8 cellular contexts compared by ENCODE assay signal in genomic region chr17:65750678-65751077, GRCh38.
DNase-seq lines count a peak whose midpoint lies in the region; ATAC-seq and TF ChIP-seq lines count a peak whose summit lies in the region.

No MANE protein-coding gene starts in this region.

- no peak overlapping the region for H3K9ac ChIP-seq in neural progenitor cell

- no peak overlapping the region for H3K27ac Mint-ChIP-seq in activated naive CD8-positive, alpha-beta T cell treated with anti-CD3 and anti-CD28 coated beads, Interleukin-2, amount 10 ng/mL, durations not matched to agents 7 days and 5 days
- no peak overlapping the region for H3K27ac Mint-ChIP-seq in neural progenitor cell

- no peak overlapping the region for H2AFZ ChIP-seq in ACC112 (ENCODE audit: low read length, unreplicated experiment)
- no peak overlapping the region for H2AFZ ChIP-seq in neural progenitor cell (replicated peaks)

- peak overlapping the region; percentile 39 for H3K4me3 Mint-ChIP-seq in activated naive CD8-positive, alpha-beta T cell treated with anti-CD3 and anti-CD28 coated beads, Interleukin-2, amount 10 ng/mL, durations not matched to agents 7 days and 5 days
- H3K4me3 Mint-ChIP-seq in neural progenitor cell: no peak overlapping the region

- H3K36me3 ChIP-seq in ACC112 (ENCODE audit: insufficient read depth, low read length): no peaks in the 10 kb centered on the region
- H3K36me3 ChIP-seq in HEK293 (ENCODE audit: control insufficient read depth in 2 of 2, insufficient read depth in 1 of 2, low read length in 2 of 2): no peaks in the 10 kb centered on the region
- no peaks in the 10 kb centered on the region for H3K36me3 ChIP-seq in neural progenitor cell

- peaks cover 3% of the 10 kb centered on the region for H3K27me3 Mint-ChIP-seq in activated naive CD8-positive, alpha-beta T cell treated with anti-CD3 and anti-CD28 coated beads, Interleukin-2, amount 10 ng/mL, durations not matched to agents 7 days and 5 days
- peaks cover 2% of the 10 kb centered on the region for H3K27me3 Mint-ChIP-seq in neural progenitor cell (ENCODE audit: insufficient read depth, low read depth)

- no peak overlapping the region for H3K4me2 ChIP-seq in neural progenitor cell

- DNase-seq in RPMI8226 (peak; percentile 92), iris pigment epithelial cell (ENCODE audit: low read depth) (peak; percentile 95), neural progenitor cell (ENCODE audit: low spot score) (no peak)
- no peak for DNase-seq in activated naive CD8-positive, alpha-beta T cell treated with anti-CD3 and anti-CD28 coated beads, Interleukin-2, amount 10 ng/mL, durations not matched to agents 7 days and 5 days
- DNase-seq in stimulated activated CD8-positive, alpha-beta memory T cell treated with anti-CD3 and anti-CD28 coated beads, Interleukin-4, amount 100 ng/mL, for 48 hours: peak; percentile 41

- H3K27ac ChIP-seq in ACC112 (ENCODE audit: low read depth, low read length) (peak overlapping the region; percentile 40), HEK293 (ENCODE audit: extremely low read depth, low read depth, low read length) (no peak overlapping the region), neural progenitor cell (no peak overlapping the region)

- H4K20me1 ChIP-seq in neural progenitor cell (ENCODE audit: low read depth): no peaks in the 10 kb centered on the region

- CTCF ChIA-PET in HEK293 (lab: Yijun Ruan, JAX): interaction anchor here (0.8 kb wide), 1 partner anchor 458 kb away, joined by 3 read pairs; no protein-coding TSS in a partner anchor

- no peaks in the 10 kb centered on the region for H3K79me2 ChIP-seq in ACC112 (ENCODE audit: control insufficient read depth, insufficient read depth, low read length, unreplicated experiment)
- H3K79me2 ChIP-seq in neural progenitor cell (ENCODE audit: low read depth): no peaks in the 10 kb centered on the region

- H3K4me1 Mint-ChIP-seq in activated naive CD8-positive, alpha-beta T cell treated with anti-CD3 and anti-CD28 coated beads, Interleukin-2, amount 10 ng/mL, durations not matched to agents 7 days and 5 days: peaks cover 8% of the 10 kb centered on the region
- peaks cover 9% of the 10 kb centered on the region for H3K4me1 Mint-ChIP-seq in neural progenitor cell

- H3K27me3 ChIP-seq in ACC112 (ENCODE audit: insufficient read depth, low read length) (no peaks in the 10 kb centered on the region), neural progenitor cell (no peaks in the 10 kb centered on the region)

- no peaks in the 10 kb centered on the region for H3K9me3 ChIP-seq in HEK293 (ENCODE audit: control insufficient read depth, insufficient read depth, low read depth, low read length)
- H3K9me3 ChIP-seq in neural progenitor cell (ENCODE audit: low read depth): no peaks in the 10 kb centered on the region

- H3K4me3 ChIP-seq in ACC112 (ENCODE audit: low read depth, low read length) (no peak overlapping the region), HEK293 (ENCODE audit: low read depth, low read length) (no peak overlapping the region), neural progenitor cell (no peak overlapping the region)

- no peaks in the 10 kb centered on the region for H3F3A ChIP-seq in neural progenitor cell (ENCODE audit: low read depth)

- no peak for ATAC-seq in activated naive CD8-positive, alpha-beta T cell treated with anti-CD3 and anti-CD28 coated beads, Interleukin-2, amount 10 ng/mL, durations not matched to agents 7 days and 5 days (ENCODE audit: low read depth)
- no peak for ATAC-seq in HG03045 (IDR thresholded peaks at IDR 0.05; ENCODE audit: unreplicated experiment)

- POLR2A ChIA-PET in HEK293 (lab: Yijun Ruan, JAX): interaction anchor here (0.7 kb wide), 1 partner anchor 400 kb away, joined by 3 read pairs; no protein-coding TSS in a partner anchor
- POLR2A ChIA-PET in activated naive CD8-positive, alpha-beta T cell treated with anti-CD3 and anti-CD28 coated beads, Interleukin-2, amount 10 ng/mL, durations not matched to agents 7 days and 5 days (lab: Charles Lee): no interaction called here

- H3K4me1 ChIP-seq in ACC112 (ENCODE audit: control insufficient read depth, insufficient read depth, low read length, unreplicated experiment) (peaks cover 32% of the 10 kb centered on the region), HEK293 (ENCODE audit: control insufficient read depth, insufficient read depth, low read length) (peaks cover 16% of the 10 kb centered on the region), neural progenitor cell (no peaks in the 10 kb centered on the region)

- TF ChIP-seq CTCF in HEK293 (tag by site-specific recombination; IDR thresholded peaks at IDR 0.05) (no peak), neural progenitor cell (IDR thresholded peaks at IDR 0.05) (no peak)

- H3K9me3 Mint-ChIP-seq in activated naive CD8-positive, alpha-beta T cell treated with anti-CD3 and anti-CD28 coated beads, Interleukin-2, amount 10 ng/mL, durations not matched to agents 7 days and 5 days: no peaks in the 10 kb centered on the region
- H3K9me3 Mint-ChIP-seq in neural progenitor cell: no peaks in the 10 kb centered on the region

- no peaks in the 10 kb centered on the region for H3K36me3 Mint-ChIP-seq in activated naive CD8-positive, alpha-beta T cell treated with anti-CD3 and anti-CD28 coated beads, Interleukin-2, amount 10 ng/mL, durations not matched to agents 7 days and 5 days
- peaks cover 4% of the 10 kb centered on the region for H3K36me3 Mint-ChIP-seq in neural progenitor cell

TF ChIP-seq in HEK293, 187 proteins besides CTCF, POLR2A, EP300 and RAD21 (continues in another document):
- no peak for TF ChIP-seq KLF9 (tag by site-specific recombination; IDR thresholded peaks at IDR 0.05; ENCODE audit: low read depth)
- no peak for TF ChIP-seq ZNF747 (tag by site-specific recombination; IDR thresholded peaks at IDR 0.05)
- no peak for TF ChIP-seq ZNF777 (tag by site-specific recombination; IDR thresholded peaks at IDR 0.05; ENCODE audit: borderline replicate concordance)
- TF ChIP-seq WT1 (tag by site-specific recombination; IDR thresholded peaks at IDR 0.05): no peak
- TF ChIP-seq HOXD13 (CRISPR knock-in tag; IDR thresholded peaks at IDR 0.05; ENCODE audit: borderline replicate concordance): no peak
- TF ChIP-seq ZSCAN23 (tag by site-specific recombination; IDR thresholded peaks at IDR 0.05): no peak
- no peak for TF ChIP-seq ZFP69B (tag by site-specific recombination; IDR thresholded peaks at IDR 0.05)
- no peak for TF ChIP-seq ZNF292 (tag by site-specific recombination; IDR thresholded peaks at IDR 0.05; ENCODE audit: borderline replicate concordance, low read depth)
- no peak for TF ChIP-seq ZNF248 (tag by site-specific recombination; IDR thresholded peaks at IDR 0.05)
- TF ChIP-seq ZNF214 (tag by site-specific recombination; IDR thresholded peaks at IDR 0.05; ENCODE audit: borderline replicate concordance): no peak
- TF ChIP-seq PRDM4 (tag by site-specific recombination; IDR thresholded peaks at IDR 0.05): no peak
- no peak for TF ChIP-seq PRDM10 (tag by site-specific recombination; IDR thresholded peaks at IDR 0.05)
- peak; percentile 21; the same call in 1 of the 2 replicates for TF ChIP-seq ZNF660 (tag by site-specific recombination; IDR thresholded peaks at IDR 0.05)
- no peak for TF ChIP-seq ZNF664 (tag by site-specific recombination; IDR thresholded peaks at IDR 0.05)
- no peak for TF ChIP-seq ZNF133 (tag by site-specific recombination; IDR thresholded peaks at IDR 0.05)
- TF ChIP-seq ZNF354C (tag by site-specific recombination; IDR thresholded peaks at IDR 0.05; ENCODE audit: borderline replicate concordance, low read depth): no peak

Comparison
In these comparisons a context has a peak if more than half of its experiments do, and no peak if none do; other contexts are left out.
1. DNase-seq: peak in RPMI8226 (single experiment), iris pigment epithelial cell (single experiment) and stimulated activated CD8-positive, alpha-beta memory T cell treated with anti-CD3 and anti-CD28 coated beads, Interleukin-4, amount 100 ng/mL, for 48 hours (single experiment); none in activated naive CD8-positive, alpha-beta T cell treated with anti-CD3 and anti-CD28 coated beads, Interleukin-2, amount 10 ng/mL, durations not matched to agents 7 days and 5 days (single experiment) and neural progenitor cell (single experiment).